ENCODE assay signal across 8 cellular contexts in genomic region chr12:47964102-47964723, GRCh38. TPM values are rescaled to one million over a fixed set of nuclear protein-coding genes. Genes with fewer than 3 reads are reported as not detected.
A peak's percentile ranks its signal among the peaks of the same experiment; 100 is the strongest.
DNase-seq lines count a peak whose midpoint lies in the region; ATAC-seq and TF ChIP-seq lines count a peak whose summit lies in the region.

No MANE protein-coding gene starts in this region.

- H3K9me3 ChIP-seq in heart right ventricle (no peaks in the 10 kb centered on the region), ectodermal cell (ENCODE audit: control insufficient read depth, low read length) (no peaks in the 10 kb centered on the region)

- peaks cover 0 to 21% of the 10 kb centered on the region in 2 donors for H3K36me3 Mint-ChIP-seq in naive B cell

- 21 to 23% methylated on average over 18 of the region's 18 CpGs for WGBS in heart right ventricle, 2 donors
- WGBS in ectodermal cell, 2 experiments, result 21 to 23% methylated on average over 18 of the region's 18 CpGs

- H3K4me3 ChIP-seq in heart right ventricle, result peak overlapping the region; percentile 49 to 98 (median 84)
- H3K4me3 ChIP-seq in ectodermal cell (ENCODE audit: insufficient read depth, low read depth, low read length), result peak overlapping the region; percentile 66

- H3K36me3 ChIP-seq in heart right ventricle, result peaks cover 0 to 35% (median 0%) of the 10 kb centered on the region in 9 donors
- no peaks in the 10 kb centered on the region for H3K36me3 ChIP-seq in ectodermal cell (ENCODE audit: control insufficient read depth, insufficient read depth, low read length)

- intact Hi-C loops in heart right ventricle (cut with DNase I) (loop anchor here in 3 of 10 donors (10.0 kb wide), 2 partner anchors 201 to 309 kb away; no protein-coding TSS in a partner anchor), cardiac septum (cut with DNase I) (no loop called here)

- H3K4me1 ChIP-seq in heart right ventricle (peaks cover 0 to 56% (median 24%) of the 10 kb centered on the region in 9 donors), ectodermal cell (ENCODE audit: control insufficient read depth, insufficient read depth, low read length) (peaks cover 11% of the 10 kb centered on the region)

- ATAC-seq in heart right ventricle, result no peak
- ATAC-seq in naive B cell (ENCODE audit: low read depth in 2 of 2), result no peak
- no peak for ATAC-seq in GM18873 (IDR thresholded peaks at IDR 0.05; ENCODE audit: low FRiP score, unreplicated experiment)
- no peak for ATAC-seq in GM21515 (IDR thresholded peaks at IDR 0.05; ENCODE audit: unreplicated experiment)

- DNase-seq in heart right ventricle (no peak), cardiac septum (ENCODE audit: low spot score) (no peak), RKO (ENCODE audit: low spot score) (peak; percentile 24), naive B cell (no peak), D341Med (ENCODE audit: low spot score) (no peak)

- H3K27me3 ChIP-seq in heart right ventricle (peaks cover 0 to 8% (median 0%) of the 10 kb centered on the region in 7 donors), ectodermal cell (ENCODE audit: control insufficient read depth, insufficient read depth, low read length, poor library complexity, severe bottlenecking) (peaks cover 42% of the 10 kb centered on the region)

- H3K9me3 Mint-ChIP-seq in naive B cell, result peaks cover 0 to 7% (median 4%) of the 10 kb centered on the region in 7 donors

- H3K4me3 Mint-ChIP-seq in naive B cell, result peak overlapping the region; percentile 97 to 100 (median 98)

- H3K27ac ChIP-seq in heart right ventricle (peak overlapping the region in 3 of 10 donors; percentile 54 to 68 (median 54)), ectodermal cell (ENCODE audit: insufficient read depth, low read depth, low read length, poor library complexity, severe bottlenecking) (no peak overlapping the region)

- H3K4me1 Mint-ChIP-seq in naive B cell, result peaks cover 25 to 37% (median 27%) of the 10 kb centered on the region in 3 donors

- TF ChIP-seq CTCF in heart right ventricle (IDR thresholded peaks at IDR 0.05), result no peak

- peak overlapping the region in 4 of 6 donors; percentile 45 to 97 (median 86) for H3K27ac Mint-ChIP-seq in naive B cell

- H3K27me3 Mint-ChIP-seq in naive B cell, result peaks cover 17 to 27% (median 23%) of the 10 kb centered on the region in 3 donors

RNA-seq across cellular contexts. Expression of gene TMEM106C, which starts 0.8 kb away (rescaled TPM):
- total RNA-seq in heart right ventricle (10 to 100 TPM; 22.3 to 61.8 (median 40.0) TPM), cardiac septum (37.5 TPM)
- polyA plus RNA-seq in heart right ventricle (10 to 100 TPM; 24.1 to 41.6 TPM), naive B cell (ENCODE audit: low read depth in 6 of 6) (10 to 100 TPM; 32.6 to 53.0 (median 44.9) TPM)
- polyA plus RNA-seq in ectodermal cell (2013, experiment 1 of 4), result 66.0 TPM
- polyA plus RNA-seq in ectodermal cell (2013, experiment 2 of 4), result 60.7 TPM
- 66.7 TPM for polyA plus RNA-seq in ectodermal cell (2013, experiment 3 of 4)
- polyA plus RNA-seq in ectodermal cell (2013, experiment 4 of 4), result 79.2 TPM

RNA-seq across cellular contexts. Expression of gene COL2A1, which starts 40.1 kb away (rescaled TPM):
- total RNA-seq in heart right ventricle (under 1 TPM in 1 of 10 donors, not detected in 9; 0.17 TPM), cardiac septum (0.13 TPM)
- polyA plus RNA-seq in heart right ventricle (under 1 TPM; 0.03 to 0.07 TPM), naive B cell (ENCODE audit: low read depth in 6 of 6) (not detected)
- polyA plus RNA-seq in ectodermal cell (2013, experiment 1 of 4), result 261 TPM
- polyA plus RNA-seq in ectodermal cell (2013, experiment 2 of 4), result 239 TPM
- polyA plus RNA-seq in ectodermal cell (2013, experiment 3 of 4), result 164 TPM
- polyA plus RNA-seq in ectodermal cell (2013, experiment 4 of 4), result 184 TPM

RNA-seq across cellular contexts. Expression of gene VDR, which starts 59.4 kb away (rescaled TPM):
- total RNA-seq in heart right ventricle (1 to 10 TPM in 1 of 10 donors, under 1 TPM in 9; 0.08 to 3.0 (median 0.31) TPM), cardiac septum (1.3 TPM)
- polyA plus RNA-seq in heart right ventricle (under 1 TPM; 0.29 to 0.87 TPM), naive B cell (ENCODE audit: low read depth in 6 of 6) (under 1 TPM in 2 of 6 donors, not detected in 4; 0.05 to 0.44 TPM)
- polyA plus RNA-seq in ectodermal cell (2013, experiment 1 of 4), result not detected
- polyA plus RNA-seq in ectodermal cell (2013, experiment 2 of 4), result 0.04 TPM
- polyA plus RNA-seq in ectodermal cell (2013, experiment 3 of 4), result not detected
- polyA plus RNA-seq in ectodermal cell (2013, experiment 4 of 4), result not detected
